Comparison of ENCODE assay signal across 1 cellular context in the genomic region with DNA sequence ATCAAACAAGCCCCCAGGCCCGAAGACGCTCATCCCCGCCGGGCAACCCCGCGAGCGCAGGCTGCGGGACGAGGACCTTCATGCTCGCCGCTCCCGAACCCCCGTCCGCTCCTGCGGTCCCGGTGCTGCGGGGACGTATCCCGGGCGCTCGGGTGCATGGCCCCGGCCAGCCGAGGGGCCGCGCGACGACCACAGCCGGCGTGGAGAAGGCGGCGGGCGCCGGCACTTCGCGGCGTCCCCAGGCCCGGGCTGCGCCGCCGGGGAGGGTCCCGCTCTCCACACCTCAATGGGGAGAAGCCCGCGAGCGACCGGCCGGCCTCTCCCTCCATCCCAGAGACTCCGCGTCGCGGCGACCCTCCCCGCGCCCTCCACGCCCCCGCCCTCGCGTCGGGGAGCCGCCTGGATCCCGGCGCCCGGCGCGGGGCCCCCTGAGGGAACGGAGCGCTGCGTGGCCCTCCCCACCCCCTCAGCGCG.
TF ChIP-seq lines count a peak whose summit lies in the region.

No MANE protein-coding gene starts in this region.

TF ChIP-seq in GM12878, 131 proteins besides CTCF, POLR2A, EP300 and RAD21 (continued from another document):
- TF ChIP-seq, protein P1, sequence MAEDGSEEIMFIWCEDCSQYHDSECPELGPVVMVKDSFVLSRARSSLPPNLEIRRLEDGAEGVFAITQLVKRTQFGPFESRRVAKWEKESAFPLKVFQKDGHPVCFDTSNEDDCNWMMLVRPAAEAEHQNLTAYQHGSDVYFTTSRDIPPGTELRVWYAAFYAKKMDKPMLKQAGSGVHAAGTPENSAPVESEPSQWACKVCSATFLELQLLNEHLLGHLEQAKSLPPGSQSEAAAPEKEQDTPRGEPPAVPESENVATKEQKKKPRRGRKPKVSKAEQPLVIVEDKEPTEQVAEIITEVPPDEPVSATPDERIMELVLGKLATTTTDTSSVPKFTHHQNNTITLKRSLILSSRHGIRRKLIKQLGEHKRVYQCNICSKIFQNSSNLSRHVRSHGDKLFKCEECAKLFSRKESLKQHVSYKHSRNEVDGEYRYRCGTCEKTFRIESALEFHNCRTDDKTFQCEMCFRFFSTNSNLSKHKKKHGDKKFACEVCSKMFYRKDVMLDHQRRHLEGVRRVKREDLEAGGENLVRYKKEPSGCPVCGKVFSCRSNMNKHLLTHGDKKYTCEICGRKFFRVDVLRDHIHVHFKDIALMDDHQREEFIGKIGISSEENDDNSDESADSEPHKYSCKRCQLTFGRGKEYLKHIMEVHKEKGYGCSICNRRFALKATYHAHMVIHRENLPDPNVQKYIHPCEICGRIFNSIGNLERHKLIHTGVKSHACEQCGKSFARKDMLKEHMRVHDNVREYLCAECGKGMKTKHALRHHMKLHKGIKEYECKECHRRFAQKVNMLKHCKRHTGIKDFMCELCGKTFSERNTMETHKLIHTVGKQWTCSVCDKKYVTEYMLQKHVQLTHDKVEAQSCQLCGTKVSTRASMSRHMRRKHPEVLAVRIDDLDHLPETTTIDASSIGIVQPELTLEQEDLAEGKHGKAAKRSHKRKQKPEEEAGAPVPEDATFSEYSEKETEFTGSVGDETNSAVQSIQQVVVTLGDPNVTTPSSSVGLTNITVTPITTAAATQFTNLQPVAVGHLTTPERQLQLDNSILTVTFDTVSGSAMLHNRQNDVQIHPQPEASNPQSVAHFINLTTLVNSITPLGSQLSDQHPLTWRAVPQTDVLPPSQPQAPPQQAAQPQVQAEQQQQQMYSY (CRISPR knock-in tag; IDR thresholded peaks at IDR 0.05): no peak
- no peak for TF ChIP-seq NR2F1 (conservative IDR thresholded peaks at IDR 0.05)
